25 cellular contexts compared by ENCODE assay signal in the genomic region with DNA sequence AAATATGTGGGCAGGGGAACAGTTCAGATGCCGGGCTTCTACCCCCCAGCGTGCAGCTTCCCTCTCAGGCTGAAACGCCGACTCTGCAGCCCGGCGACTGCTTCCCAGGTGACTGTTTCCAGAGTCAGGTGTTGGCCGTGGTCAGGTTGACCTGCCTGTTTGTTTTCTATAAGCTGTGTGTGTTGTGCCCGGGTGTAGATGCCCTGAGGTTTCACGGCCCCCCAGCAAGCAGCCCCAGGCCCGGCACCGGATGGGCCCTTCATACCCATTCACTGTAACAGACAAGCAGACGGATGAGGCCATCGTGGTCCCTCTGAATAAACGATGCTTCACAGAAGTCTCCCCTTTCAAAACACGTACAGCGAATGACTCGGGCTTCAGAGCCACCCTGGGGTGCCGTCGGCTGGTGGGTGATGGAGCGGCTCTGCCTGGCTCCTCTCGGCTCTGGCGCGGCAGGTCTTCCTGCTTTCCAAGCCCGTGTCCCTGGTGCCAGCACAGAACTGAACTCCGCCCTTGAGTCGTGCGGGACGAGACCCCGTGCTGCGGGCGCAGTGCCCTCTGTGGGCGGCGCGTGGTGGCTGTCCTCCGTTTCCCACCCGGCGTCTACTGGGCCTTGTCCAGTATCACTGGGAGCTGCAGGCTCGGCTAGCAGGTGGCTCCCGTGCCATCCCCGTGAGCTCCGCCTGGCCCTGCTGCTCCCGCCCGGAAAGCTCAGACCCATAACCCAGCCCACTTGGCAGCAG. TPM values are rescaled to one million over a fixed set of nuclear protein-coding genes. Genes with fewer than 3 reads are reported as not detected.
DNase-seq lines count a peak whose midpoint lies in the region; ATAC-seq, FAIRE-seq and TF ChIP-seq lines count a peak whose summit lies in the region.
"Had no signal": no experiment of that assay in that cellular context is flagged by ENCODE, and none has a peak within 500 bp of the region (broad histone marks: within the 10 kb centered on the region; RNA-seq: fewer than 3 reads in every experiment).

No MANE protein-coding gene starts in this region.

- no peaks in the 10 kb centered on the region for H3K79me1 ChIP-seq in neuronal stem cell (ENCODE audit: low read depth, low read length)

- no peak overlapping the region for H3K4me3 ChIP-seq in PC-3 (ENCODE audit: low read length)
- H3K4me3 ChIP-seq in neuronal stem cell (ENCODE audit: low read length in 2 of 2), result no peak overlapping the region
- H3K4me3 ChIP-seq in HepG2 (replicated peaks in 1 of 3; ENCODE audit: insufficient read depth in 1 of 3, low read depth in 2 of 3, low read length in 3 of 3), result no peak overlapping the region
- H3K4me3 ChIP-seq: ascending aorta, GM12878, SJSA1 had no signal

- H4K8ac ChIP-seq in neuronal stem cell (ENCODE audit: low read depth, low read length), result no peak overlapping the region

- H3K4me2 ChIP-seq in PC-3 (ENCODE audit: low read length) (peak overlapping the region; percentile 34), neuronal stem cell (ENCODE audit: insufficient read depth, low read length, poor library complexity, severe bottlenecking) (no peak overlapping the region), HepG2 (ENCODE audit: low read depth, low read length) (no peak overlapping the region)

- H3K18ac ChIP-seq in neuronal stem cell (ENCODE audit: low read length), result peak overlapping the region; percentile 75

- no peak for TF ChIP-seq EP300 in HepG2 (IDR thresholded peaks at IDR 0.05; ENCODE audit: low read depth in 2 of 2, low read length in 2 of 2)
- no peak for TF ChIP-seq EP300 in HepG2 (CRISPR knock-in tag; IDR thresholded peaks at IDR 0.05; ENCODE audit: borderline replicate concordance)

- H4K91ac ChIP-seq in neuronal stem cell (ENCODE audit: low read depth, low read length, poor library complexity), result no peak overlapping the region

- peak overlapping the region; percentile 83 for H2AK5ac ChIP-seq in neuronal stem cell (ENCODE audit: low read depth, low read length)

- no peak overlapping the region for H2BK12ac ChIP-seq in neuronal stem cell (ENCODE audit: low read length)

- no TSS peak for BruUV-seq in PC-3 (replicated peaks; lab: Mats Ljungman, UMichigan)
- BruUV-seq in HepG2 (replicated peaks; lab: Mats Ljungman, UMichigan), result no TSS peak

- no peak overlapping the region for H3K27ac ChIP-seq in PC-3 (ENCODE audit: low read length)
- H3K27ac ChIP-seq in neuronal stem cell (replicated peaks; ENCODE audit: low read length), result no peak overlapping the region
- no peak overlapping the region for H3K27ac ChIP-seq in HepG2 (ENCODE audit: extremely low read length, insufficient read depth, low read length)
- no peak overlapping the region for H3K27ac ChIP-seq in RWPE1
- H3K27ac ChIP-seq: ascending aorta, SJSA1 had no signal

- DNase-seq in DMS 273 (lab: John Stamatoyannopoulos, UW; ENCODE audit: unreplicated experiment) (peak; percentile 46), DMS 273 treated with DMSO at 0.1 percent for 48 hours (lab: John Stamatoyannopoulos, UW) (no peak), DMS53 (lab: John Stamatoyannopoulos, UW) (peak; percentile 76), PC-3 (peak; percentile 9), neuronal stem cell (ENCODE audit: low spot score) (no peak), HepG2 (ENCODE audit: low spot score) (no peak), RWPE1 (ENCODE audit: low spot score) (no peak)
- DNase-seq: 8988T; activated CD8-positive, alpha-beta T cell treated with anti-CD3 and anti-CD28 coated beads, Interleukin-2, amount 10 ng/mL, durations not matched to agents 7 days and 5 days; activated T-cell treated with anti-CD3 and anti-CD28 coated beads, Interleukin-2, amount 50 U/mL, for 48 hours; caudate nucleus; GOT3; islet precursor cell; left ventricle myocardium superior; NCI-H2029; NCI-H446 treated with DMSO at 0.1 percent for 48 hours had no signal

- H4K20me1 ChIP-seq in PC-3 (ENCODE audit: low read length) (no peaks in the 10 kb centered on the region), HepG2 (ENCODE audit: insufficient read depth, low read length) (no peaks in the 10 kb centered on the region)

- TF ChIP-seq RAD21 in HepG2 (CRISPR knock-in tag; IDR thresholded peaks at IDR 0.05), result no peak

- POLR2A ChIA-PET in PC-3 (lab: Charles Lee; ENCODE audit: unreplicated experiment) (no interaction called here), HepG2 (lab: Yijun Ruan, JAX) (no interaction called here), RWPE1 (lab: Yijun Ruan, JAX; ENCODE audit: low non-redundant PET) (no interaction called here)

- no peaks in the 10 kb centered on the region for H3K4me1 ChIP-seq in PC-3 (ENCODE audit: insufficient read depth, low read length)
- no peaks in the 10 kb centered on the region for H3K4me1 ChIP-seq in neuronal stem cell (ENCODE audit: control insufficient read depth in 2 of 2, insufficient read depth in 1 of 2, low read depth in 1 of 2, low read length in 2 of 2)
- peaks cover 13% of the 10 kb centered on the region; the same call in 1 of the 2 replicates for H3K4me1 ChIP-seq in HepG2 (ENCODE audit: insufficient read depth, low read length)
- H3K4me1 ChIP-seq: ascending aorta had no signal

- TF ChIP-seq CTCF in PC-3 (conservative IDR thresholded peaks at IDR 0.05; ENCODE audit: low read depth, low read length) (0 out of 2 replicates have a peak, but pooled peaks have one; percentile 18), HepG2 (CRISPR knock-in tag; IDR thresholded peaks at IDR 0.05) (no peak), RWPE1 (conservative IDR thresholded peaks at IDR 0.05; ENCODE audit: low read depth) (no peak)

- no peak for TF ChIP-seq POLR2A in HepG2 (IDR thresholded peaks at IDR 0.05; ENCODE audit: insufficient read depth in 1 of 2, low read depth in 2 of 2, low read length in 2 of 2)

- H2AFZ ChIP-seq in PC-3 (ENCODE audit: low read length) (peak overlapping the region; percentile 55), neuronal stem cell (ENCODE audit: low read length) (no peak overlapping the region), HepG2 (ENCODE audit: low read length) (no peak overlapping the region)

- H3K23ac ChIP-seq in neuronal stem cell (ENCODE audit: low read depth, low read length, poor library complexity), result peak overlapping the region; percentile 34

- WGBS in neuronal stem cell (ENCODE audit: extremely low coverage in 2 of 2, insufficient read length in 2 of 2, insufficient replicate concordance in 1 of 2), 2 donors, result no CpG with 5 or more reads among the region's 43 CpGs
- 60% methylated on average over 33 of the region's 43 CpGs for WGBS in HepG2 (ENCODE audit: low lambda C conversion rate)

- peak; percentile 41 for ATAC-seq in PC-3
- no peak for ATAC-seq in HepG2
- no peak for ATAC-seq in HG03432 (IDR thresholded peaks at IDR 0.05; ENCODE audit: unreplicated experiment)
- ATAC-seq: activated CD8-positive, alpha-beta T cell treated with anti-CD3 and anti-CD28 coated beads, Interleukin-2, amount 10 ng/mL, durations not matched to agents 7 days and 5 days; GM12878; left ventricle myocardium superior had no signal

- no peak overlapping the region for H3K4ac ChIP-seq in neuronal stem cell (ENCODE audit: low read length)

- in situ Hi-C loops in HepG2 (cut with HindIII; ENCODE audit: extremely low pct_ligation_motif_present, low pct_unique_long_range_greater_than_20kb), result no loop called here

- H3K9ac ChIP-seq in PC-3 (ENCODE audit: low read length), result no peak overlapping the region
- H3K9ac ChIP-seq in neuronal stem cell (ENCODE audit: low read depth, low read length, poor library complexity), result peak overlapping the region; percentile 39
- no peak overlapping the region for H3K9ac ChIP-seq in HepG2 (ENCODE audit: insufficient read depth, low read depth, low read length)

- H2BK15ac ChIP-seq in neuronal stem cell (ENCODE audit: low read length), result no peak overlapping the region

- CTCF ChIA-PET in PC-3 (lab: Charles Lee) (no interaction called here), HepG2 (lab: Yijun Ruan, JAX; ENCODE audit: low intra/inter-chr PET ratio, low total read pairs) (no interaction called here), RWPE1 (lab: Yijun Ruan, JAX) (no interaction called here)

- H2BK5ac ChIP-seq in neuronal stem cell (ENCODE audit: low read length), result no peak overlapping the region

- no peaks in the 10 kb centered on the region for H3K79me2 ChIP-seq in PC-3 (ENCODE audit: low read length)
- no peaks in the 10 kb centered on the region for H3K79me2 ChIP-seq in HepG2 (ENCODE audit: insufficient read depth, low read length)

- intact Hi-C loops in PC-3 (cut with micrococcal nuclease), result no loop called here
- intact Hi-C loops in HepG2 (cut with micrococcal nuclease; ENCODE audit: unreplicated experiment), result no loop called here

- no peak overlapping the region for H3K14ac ChIP-seq in neuronal stem cell (ENCODE audit: low read length)

- H3F3A ChIP-seq in PC-3 (ENCODE audit: low read length, unreplicated experiment), result no peaks in the 10 kb centered on the region

- no peaks in the 10 kb centered on the region for H3K9me2 ChIP-seq in PC-3 (replicated peaks; ENCODE audit: low read length)

- H3K9me3 ChIP-seq in PC-3 (ENCODE audit: low read length), result no peaks in the 10 kb centered on the region
- H3K9me3 ChIP-seq in neuronal stem cell (replicated peaks in 1 of 2; ENCODE audit: control insufficient read depth in 2 of 2, insufficient read depth in 1 of 2, low read depth in 1 of 2, low read length in 2 of 2), result peaks cover 0 to 6% of the 10 kb centered on the region in 2 donors
- no peaks in the 10 kb centered on the region for H3K9me3 ChIP-seq in HepG2 (ENCODE audit: low read length)
- H3K9me3 ChIP-seq: ascending aorta, SJSA1 had no signal

- peaks cover 9% of the 10 kb centered on the region for H3K27me3 ChIP-seq in PC-3 (ENCODE audit: low read length)
- H3K27me3 ChIP-seq in neuronal stem cell (ENCODE audit: control insufficient read depth in 3 of 3, insufficient read depth in 3 of 3, low read depth in 1 of 3, low read length in 3 of 3), result peaks cover 6 to 50% (median 15%) of the 10 kb centered on the region in 3 experiments
- peaks cover 18 to 72% of the 10 kb centered on the region in 2 experiments for H3K27me3 ChIP-seq in HepG2 (ENCODE audit: control insufficient read depth in 1 of 2, insufficient read depth in 2 of 2, low read length in 2 of 2)

- no peak for FAIRE-seq in HepG2 (lab: Jason Lieb, UNC)
- FAIRE-seq: GM12878, TTC549 had no signal

- H3K36me3 ChIP-seq in PC-3 (ENCODE audit: low read depth, low read length) (no peaks in the 10 kb centered on the region), neuronal stem cell (replicated peaks in 1 of 2; ENCODE audit: control insufficient read depth in 2 of 2, insufficient read depth in 2 of 2, low read length in 2 of 2) (no peaks in the 10 kb centered on the region), HepG2 (replicated peaks in 1 of 2; ENCODE audit: control insufficient read depth in 1 of 2, insufficient read depth in 2 of 2, low read length in 2 of 2) (no peaks in the 10 kb centered on the region)
- H3K36me3 ChIP-seq: ascending aorta, SJSA1 had no signal

- no peak overlapping the region for H2BK120ac ChIP-seq in neuronal stem cell (ENCODE audit: low read depth, low read length)

RNA-seq across cellular contexts. Expression of gene KCNG2, which starts 15.0 kb away (rescaled TPM):
- not detected in 2 replicates for total RNA-seq in PC-3 (2014; rRNA removed)
- polyA plus RNA-seq in neuronal stem cell (2013, experiment 1 of 2), result 0.29 TPM
- 0.29 TPM for polyA plus RNA-seq in neuronal stem cell (2013, experiment 2 of 2)
- total RNA-seq in HepG2 (2016; rRNA removed; fragmentation: Illumina TruSeq; extraction: Trizol), result not detected in 2 replicates
- not detected in 2 replicates for total RNA-seq in HepG2 (2016; cell fraction: cytosol; rRNA removed; fragmentation: Illumina TruSeq; extraction: Trizol; ENCODE audit: low read depth)
- not detected in 2 replicates for total RNA-seq in HepG2 (2016; cell fraction: insoluble cytoplasmic fraction; rRNA removed; fragmentation: Illumina TruSeq; extraction: Trizol)
- not detected in 2 replicates for total RNA-seq in HepG2 (2016; cell fraction: membrane; rRNA removed; fragmentation: Illumina TruSeq; extraction: Trizol)
- total RNA-seq in HepG2 (2016; cell fraction: nucleus; rRNA removed; fragmentation: Illumina TruSeq; extraction: Trizol), result not detected in 2 replicates
- polyA plus RNA-seq in HepG2 (2011; rRNA removed), result not detected in 2 replicates
- polyA plus RNA-seq in HepG2 (2011; cell fraction: cytosol; rRNA removed), result not detected in 2 replicates
- polyA plus RNA-seq in HepG2 (2011; cell fraction: nucleus; rRNA removed), result 0.14 TPM in 1 of 2 replicates, not detected in the other
- 0.13 and 0.20 TPM in 2 replicates for polyA plus RNA-seq in HepG2 (2012)
- polyA plus RNA-seq in HepG2 (2016; cell fraction: cytosol; fragmentation: Illumina TruSeq; extraction: Trizol; ENCODE audit: low read depth), result not detected in 2 replicates
- not detected in 2 replicates for polyA plus RNA-seq in HepG2 (2016; cell fraction: insoluble cytoplasmic fraction; fragmentation: Illumina TruSeq; extraction: Trizol; ENCODE audit: low read depth)
- not detected in 2 replicates for polyA plus RNA-seq in HepG2 (2016; cell fraction: membrane; fragmentation: Illumina TruSeq; extraction: Trizol; ENCODE audit: low read depth)
- not detected in 2 replicates for polyA plus RNA-seq in HepG2 (2016; cell fraction: nucleus; fragmentation: Illumina TruSeq; extraction: Trizol; ENCODE audit: insufficient read depth, low read depth)
- 0.16 TPM in 1 of 2 replicates, not detected in the other for polyA minus RNA-seq in HepG2 (2011; rRNA and poly(A)+ RNA removed; ENCODE audit: low replicate concordance)
- not detected in 2 replicates for polyA minus RNA-seq in HepG2 (2011; cell fraction: cytosol; rRNA and poly(A)+ RNA removed)
- not detected in 2 replicates for polyA minus RNA-seq in HepG2 (2011; cell fraction: nucleus; rRNA and poly(A)+ RNA removed)
- total RNA-seq: activated CD8-positive, alpha-beta T cell treated with anti-CD3 and anti-CD28 coated beads, Interleukin-2, amount 10 ng/mL, durations not matched to agents 7 days and 5 days; ascending aorta; Daoy; left ventricle myocardium superior; mucosa of gallbladder; neural crest cell; progenitor cell of endocrine pancreas; SJSA1 had no signal

Comparison
In these comparisons a context has a peak if more than half of its experiments do, and no peak if none do; other contexts are left out.
1. DNase-seq: peak in DMS 273 (single experiment), DMS53 (single experiment) and PC-3 (single experiment); none in DMS 273 treated with DMSO at 0.1 percent for 48 hours (single experiment), neuronal stem cell (single experiment), HepG2 (single experiment) and RWPE1 (single experiment).